ENCODE assay signal across 8 cellular contexts in the genomic region with DNA sequence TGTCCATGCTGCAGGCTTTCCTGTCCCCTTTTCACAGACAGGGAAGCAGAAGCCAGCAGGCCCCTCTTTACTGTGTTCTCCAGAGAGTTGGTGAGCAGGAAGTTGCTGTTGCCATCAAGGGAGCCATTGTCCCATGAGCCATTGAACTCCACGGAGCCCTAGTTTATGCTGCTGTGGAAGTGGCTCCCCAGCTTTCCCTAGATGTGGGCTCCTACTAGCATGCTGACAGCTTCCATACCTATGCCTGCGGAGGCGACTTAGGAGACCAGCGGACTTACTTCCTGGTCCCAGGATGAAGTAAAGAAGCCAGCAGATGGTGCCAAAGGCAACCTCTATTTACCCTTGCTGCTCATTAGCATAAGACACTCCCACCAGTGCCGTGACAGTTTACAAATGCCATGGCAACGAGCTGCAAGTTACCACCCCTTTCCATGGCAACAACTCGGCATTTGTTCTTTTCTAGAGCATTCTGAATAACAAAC. TPM values are rescaled to one million over a fixed set of nuclear protein-coding genes. Genes with fewer than 3 reads are reported as not detected.
DNase-seq lines count a peak whose midpoint lies in the region; ATAC-seq and TF ChIP-seq lines count a peak whose summit lies in the region.

No MANE protein-coding gene starts in this region.

- DNase-seq in NCI-H345 (lab: John Stamatoyannopoulos, UW) (peak; percentile 73), NCI-H345 treated with DMSO at 0.1 percent for 48 hours (lab: John Stamatoyannopoulos, UW; ENCODE audit: unreplicated experiment) (no peak), NCI-H1048 (lab: John Stamatoyannopoulos, UW) (peak; percentile 33), body of pancreas (peak; percentile 46 to 85 (median 64)), mucosa of descending colon (peak in 2 of 3 donors; percentile 62 to 77), coronary artery (ENCODE audit: low spot score) (no peak), NCI-H226 (no peak)

- ATAC-seq in body of pancreas (peak; percentile 80), mucosa of descending colon (peak; percentile 96), GM21515 (IDR thresholded peaks at IDR 0.05; ENCODE audit: unreplicated experiment) (no peak)

- H3K36me3 ChIP-seq in body of pancreas (replicated peaks in 1 of 2; ENCODE audit: insufficient read depth in 1 of 2, low read depth in 2 of 2) (no peaks in the 10 kb centered on the region), mucosa of descending colon (ENCODE audit: low read depth) (no peaks in the 10 kb centered on the region)

- H3K27ac ChIP-seq in body of pancreas (no peak overlapping the region), coronary artery (no peak overlapping the region)

- intact Hi-C loops in body of pancreas (cut with DNase I), result no loop called here
- intact Hi-C loops in mucosa of descending colon (cut with DNase I, micrococcal nuclease), result no loop called here

- peaks cover 4% of the 10 kb centered on the region for H3K4me1 ChIP-seq in body of pancreas
- peaks cover 3% of the 10 kb centered on the region for H3K4me1 ChIP-seq in mucosa of descending colon (ENCODE audit: low read depth)

- H3K4me3 ChIP-seq in body of pancreas, result no peak overlapping the region
- no peak overlapping the region for H3K4me3 ChIP-seq in mucosa of descending colon
- H3K4me3 ChIP-seq in coronary artery, result no peak overlapping the region

- TF ChIP-seq POLR2A in body of pancreas (IDR thresholded peaks at IDR 0.05), result no peak

- H3K27me3 ChIP-seq in body of pancreas, result no peaks in the 10 kb centered on the region

- TF ChIP-seq CTCF in body of pancreas (IDR thresholded peaks at IDR 0.05) (peak in 1 of 7 experiments; percentile 8), mucosa of descending colon (IDR thresholded peaks at IDR 0.05) (no peak), coronary artery (IDR thresholded peaks at IDR 0.05) (no peak)

- H3K9me3 ChIP-seq in body of pancreas, result peaks cover 0 to 9% (median 0%) of the 10 kb centered on the region in 3 donors
- H3K9me3 ChIP-seq in mucosa of descending colon, result peaks cover 3% of the 10 kb centered on the region

- WGBS in body of pancreas, 2 donors, result 23 to 27% methylated on average over 4 to 7 of the region's 7 CpGs

RNA-seq across cellular contexts. Expression of a gene that starts 30.8 kb away (rescaled TPM):
- total RNA-seq in body of pancreas (10 to 100 TPM; 47.5 to 57.7 TPM), mucosa of descending colon (100 to 1,000 TPM; 168 to 326 (median 300) TPM)

RNA-seq across cellular contexts. Expression of a gene that starts 43.0 kb away (rescaled TPM):
- 10 to 100 TPM; 23.1 to 33.7 TPM for total RNA-seq in body of pancreas
- total RNA-seq in mucosa of descending colon, result 10 to 100 TPM; 70.3 to 84.1 (median 80.0) TPM

Comparison
In these comparisons a context has a peak if more than half of its experiments do, and no peak if none do; other contexts are left out.
1. DNase-seq: peak in NCI-H345 (single experiment), NCI-H1048 (single experiment), body of pancreas (4 of 4) and mucosa of descending colon (2 of 3); none in NCI-H345 treated with DMSO at 0.1 percent for 48 hours (single experiment), coronary artery (single experiment) and NCI-H226 (single experiment).